Comparison of ENCODE assay signal across 13 cellular contexts in genomic region chr2:29420999-29421856, GRCh38.
A peak's percentile ranks its signal among the peaks of the same experiment; 100 is the strongest.
DNase-seq lines count a peak whose midpoint lies in the region; ATAC-seq, FAIRE-seq and TF ChIP-seq lines count a peak whose summit lies in the region.
"Had no signal": no experiment of that assay in that cellular context is flagged by ENCODE, and none has a peak within 500 bp of the region (broad histone marks: within the 10 kb centered on the region; RNA-seq: fewer than 3 reads in every experiment).

No MANE protein-coding gene starts in this region.

- no peaks in the 10 kb centered on the region for H3K36me3 Mint-ChIP-seq in CD4-positive, alpha-beta memory T cell
- H3K36me3 Mint-ChIP-seq: activated naive CD8-positive, alpha-beta T cell treated with anti-CD3 and anti-CD28 coated beads, Interleukin-2, amount 10 ng/mL, durations not matched to agents 7 days and 5 days had no signal

- H3K4me3 Mint-ChIP-seq in CD4-positive, alpha-beta memory T cell, result no peak overlapping the region
- H3K4me3 Mint-ChIP-seq: activated CD4-positive, alpha-beta T cell treated with anti-CD3 and anti-CD28 coated beads for 36 hours; activated naive CD8-positive, alpha-beta T cell treated with anti-CD3 and anti-CD28 coated beads, Interleukin-2, amount 10 ng/mL, durations not matched to agents 7 days and 5 days; T-helper 2 cell treated with Interferon-gamma antibody and Interleukin-4, amounts not matched to agents 5 μg/mL and 100 μg/mL, for 36 hours had no signal

- CTCF ChIA-PET in CD4-positive, alpha-beta memory T cell (lab: Charles Lee; ENCODE audit: partially characterized antibody), result no interaction called here

- no peak overlapping the region for H3K27ac Mint-ChIP-seq in CD4-positive, alpha-beta memory T cell
- H3K27ac Mint-ChIP-seq: activated CD4-positive, alpha-beta T cell treated with anti-CD3 and anti-CD28 coated beads for 36 hours; activated naive CD8-positive, alpha-beta T cell treated with anti-CD3 and anti-CD28 coated beads, Interleukin-2, amount 10 ng/mL, durations not matched to agents 7 days and 5 days; T-helper 2 cell treated with Interferon-gamma antibody and Interleukin-4, amounts not matched to agents 5 μg/mL and 100 μg/mL, for 36 hours had no signal

- TF ChIP-seq CTCF in bronchial epithelial cell (IDR thresholded peaks at IDR 0.05; ENCODE audit: insufficient read depth, low read length, severe bottlenecking), result no peak

- ATAC-seq in GM21515 (IDR thresholded peaks at IDR 0.05; ENCODE audit: unreplicated experiment), result no peak
- ATAC-seq: activated CD4-positive, alpha-beta T cell treated with anti-CD3 and anti-CD28 coated beads for 36 hours; esophagus mucosa had no signal

- no peak overlapping the region for H3K4me2 ChIP-seq in Karpas-422 (ENCODE audit: low read depth, low read length, poor library complexity, severe bottlenecking)

- DNase-seq in M059J (ENCODE audit: low read depth) (peak; percentile 46), bronchial epithelial cell (ENCODE audit: low read depth) (peak; percentile 42), iris pigment epithelial cell (ENCODE audit: low read depth) (peak; percentile 59), skeletal muscle cell (ENCODE audit: low read depth) (peak; percentile 82), Karpas-422 (no peak)
- DNase-seq in CD4-positive, alpha-beta memory T cell, result no peak
- DNase-seq: activated CD4-positive, alpha-beta T cell treated with anti-CD3 and anti-CD28 coated beads for 36 hours; activated naive CD8-positive, alpha-beta T cell treated with anti-CD3 and anti-CD28 coated beads, Interleukin-2, amount 10 ng/mL, durations not matched to agents 7 days and 5 days; NCI-H187 treated with DMSO at 0.1 percent for 48 hours; NCI-H82 had no signal

- H2AFZ ChIP-seq in Karpas-422 (ENCODE audit: low read length), result no peak overlapping the region

- FAIRE-seq in bronchial epithelial cell (lab: Jason Lieb, UNC), result peak; percentile 94

- H3K27me3 ChIP-seq in bronchial epithelial cell (ENCODE audit: control insufficient read depth, insufficient read depth, low read length), result peaks cover 5% of the 10 kb centered on the region
- peaks cover 6% of the 10 kb centered on the region for H3K27me3 ChIP-seq in CD4-positive, alpha-beta memory T cell (ENCODE audit: insufficient read depth, low read length)
- H3K27me3 ChIP-seq in Karpas-422 (ENCODE audit: low read length), result no peaks in the 10 kb centered on the region

- no peaks in the 10 kb centered on the region for H3K79me2 ChIP-seq in Karpas-422 (ENCODE audit: low read length)

- H3K27ac ChIP-seq in CD4-positive, alpha-beta memory T cell (ENCODE audit: low read depth, low read length), result no peak overlapping the region
- no peak overlapping the region for H3K27ac ChIP-seq in Karpas-422 (ENCODE audit: low read length)

- H3K4me1 ChIP-seq in CD4-positive, alpha-beta memory T cell (ENCODE audit: insufficient read depth, low read length), result no peaks in the 10 kb centered on the region
- no peaks in the 10 kb centered on the region for H3K4me1 ChIP-seq in Karpas-422 (ENCODE audit: low read length)

- H3K27me3 Mint-ChIP-seq in CD4-positive, alpha-beta memory T cell, result peaks cover 8 to 35% of the 10 kb centered on the region in 2 donors

- H3K4me1 Mint-ChIP-seq in CD4-positive, alpha-beta memory T cell, result no peaks in the 10 kb centered on the region
- H3K4me1 Mint-ChIP-seq: activated CD4-positive, alpha-beta T cell treated with anti-CD3 and anti-CD28 coated beads for 36 hours; activated naive CD8-positive, alpha-beta T cell treated with anti-CD3 and anti-CD28 coated beads, Interleukin-2, amount 10 ng/mL, durations not matched to agents 7 days and 5 days had no signal

- POLR2A ChIA-PET in CD4-positive, alpha-beta memory T cell (lab: Charles Lee; ENCODE audit: partially characterized antibody), result no interaction called here

- peaks cover 0 to 5% (median 0%) of the 10 kb centered on the region in 8 donors for H3K9me3 Mint-ChIP-seq in CD4-positive, alpha-beta memory T cell
- H3K9me3 Mint-ChIP-seq: activated naive CD8-positive, alpha-beta T cell treated with anti-CD3 and anti-CD28 coated beads, Interleukin-2, amount 10 ng/mL, durations not matched to agents 7 days and 5 days; T-helper 2 cell treated with Interferon-gamma antibody and Interleukin-4, amounts not matched to agents 5 μg/mL and 100 μg/mL, for 36 hours had no signal

- no peaks in the 10 kb centered on the region for H3K9me2 ChIP-seq in Karpas-422 (replicated peaks; ENCODE audit: insufficient read depth, low read length)

- intact Hi-C loops in CD4-positive, alpha-beta memory T cell (cut with micrococcal nuclease), result no loop called here

- no peak overlapping the region for H3K9ac ChIP-seq in Karpas-422 (ENCODE audit: low read length)

- H3K36me3 ChIP-seq in bronchial epithelial cell (ENCODE audit: control insufficient read depth, insufficient read depth, low read length), result no peaks in the 10 kb centered on the region
- no peaks in the 10 kb centered on the region for H3K36me3 ChIP-seq in CD4-positive, alpha-beta memory T cell (ENCODE audit: insufficient read depth, low read length)
- no peaks in the 10 kb centered on the region for H3K36me3 ChIP-seq in Karpas-422 (ENCODE audit: insufficient read depth, low read length)

- no peaks in the 10 kb centered on the region for H3K9me3 ChIP-seq in CD4-positive, alpha-beta memory T cell (ENCODE audit: control insufficient read depth in 1 of 2, low read length in 2 of 2)
- no peaks in the 10 kb centered on the region for H3K9me3 ChIP-seq in Karpas-422 (ENCODE audit: low read length)

- no peaks in the 10 kb centered on the region for H4K20me1 ChIP-seq in Karpas-422 (ENCODE audit: insufficient read depth, low read depth, low read length)

- H3K4me3 ChIP-seq in bronchial epithelial cell (ENCODE audit: low read depth, low read length) (no peak overlapping the region), skeletal muscle cell (ENCODE audit: low read depth, low read length) (no peak overlapping the region), Karpas-422 (ENCODE audit: low read length) (no peak overlapping the region)
- H3K4me3 ChIP-seq in CD4-positive, alpha-beta memory T cell (ENCODE audit: low read length in 2 of 2), result no peak overlapping the region

Comparison
In these comparisons a context has a peak if more than half of its experiments do, and no peak if none do; other contexts are left out.
1. DNase-seq: peak in M059J (single experiment), bronchial epithelial cell (single experiment), iris pigment epithelial cell (single experiment) and skeletal muscle cell (single experiment); none in CD4-positive, alpha-beta memory T cell (0 of 5) and Karpas-422 (single experiment).